ENCODE assay signal across 8 cellular contexts in the genomic region with DNA sequence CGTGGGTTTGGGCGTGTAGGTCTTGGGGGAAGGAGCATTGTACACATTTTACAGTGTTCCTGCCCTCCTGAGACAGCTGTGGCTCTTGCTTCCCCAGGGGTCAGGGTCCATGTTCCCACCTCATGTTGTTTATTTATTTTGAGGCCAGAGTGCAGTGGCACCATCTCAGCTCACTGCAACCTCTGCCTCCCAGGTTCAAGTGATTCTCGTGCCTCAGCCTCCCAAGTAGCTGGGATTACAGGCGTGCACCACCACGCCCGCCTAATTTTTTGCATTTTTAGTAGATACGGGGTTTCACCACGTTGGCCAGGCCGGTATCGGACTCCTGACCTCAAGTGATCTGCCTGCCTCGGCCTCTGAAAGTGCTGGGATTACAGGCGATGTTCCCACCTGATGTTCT. TPM values are rescaled to one million over a fixed set of nuclear protein-coding genes. Genes with fewer than 3 reads are reported as not detected.
DNase-seq lines count a peak whose midpoint lies in the region; ATAC-seq and TF ChIP-seq lines count a peak whose summit lies in the region.
"Not testable (repeated sequence)": the region's sequence is repeated elsewhere in the genome, so short reads cannot be mapped to it uniquely, and the experiment has no call there.
"Had no signal": no experiment of that assay in that cellular context is flagged by ENCODE, and none has a peak within 500 bp of the region (broad histone marks: within the 10 kb centered on the region; RNA-seq: fewer than 3 reads in every experiment).

No MANE protein-coding gene starts in this region.

- DNase-seq in BE2C; activated CD4-positive, alpha-beta T cell treated with anti-CD3 and anti-CD28 coated beads, Interleukin-2, amount 10 ng/mL, durations not matched to agents 24 days and 14 days; left colon: not testable (repeated sequence)
- DNase-seq in HuH-7.5 (ENCODE audit: low spot score) (peak; percentile 55), esophagus muscularis mucosa (ENCODE audit: extremely low spot score) (peak; percentile 47), trophoblast cell (peak; percentile 46 to 72)

- not testable (repeated sequence) for H3K27me3 ChIP-seq in BE2C
- H3K27me3 ChIP-seq in esophagus muscularis mucosa (peaks cover 4 to 83% (median 34%) of the 10 kb centered on the region in 4 donors), neural cell (ENCODE audit: insufficient read depth, low read depth, low read length) (peaks cover 12% of the 10 kb centered on the region), trophoblast cell (ENCODE audit: insufficient read depth, low read length) (peaks cover 23% of the 10 kb centered on the region)

- intact Hi-C loops in activated CD4-positive, alpha-beta T cell treated with anti-CD3 and anti-CD28 coated beads, Interleukin-2, amount 10 ng/mL, durations not matched to agents 24 days and 14 days (cut with micrococcal nuclease); esophagus muscularis mucosa (cut with DNase I); left colon (cut with DNase I, micrococcal nuclease): not testable (repeated sequence)

- not testable (repeated sequence) for H4K12ac ChIP-seq in trophoblast cell (ENCODE audit: low read depth, low read length)

- not testable (repeated sequence) for H2BK5ac ChIP-seq in trophoblast cell (ENCODE audit: low read depth, low read length, poor library complexity)

- not testable (repeated sequence) for H3K23ac ChIP-seq in trophoblast cell (ENCODE audit: low read length)

- H3K9me2 ChIP-seq in neural cell (ENCODE audit: insufficient read depth, low read length) = not testable (repeated sequence)

- not testable (repeated sequence) for H3K27ac Mint-ChIP-seq in activated CD4-positive, alpha-beta T cell treated with anti-CD3 and anti-CD28 coated beads, Interleukin-2, amount 10 ng/mL, durations not matched to agents 24 days and 14 days

- H3K4me1 ChIP-seq in BE2C = peaks cover 25% of the 10 kb centered on the region
- H3K4me1 ChIP-seq in esophagus muscularis mucosa = peaks cover 23 to 33% (median 30%) of the 10 kb centered on the region in 4 donors
- H3K4me1 ChIP-seq in trophoblast cell (ENCODE audit: control insufficient read depth in 1 of 2, insufficient read depth in 2 of 2, low read length in 2 of 2) = peaks cover 9 to 19% of the 10 kb centered on the region in 2 experiments

- not testable (repeated sequence) for H3K9me3 Mint-ChIP-seq in activated CD4-positive, alpha-beta T cell treated with anti-CD3 and anti-CD28 coated beads, Interleukin-2, amount 10 ng/mL, durations not matched to agents 24 days and 14 days

- not testable (repeated sequence) for H3F3A ChIP-seq in neural cell (ENCODE audit: insufficient read depth, low read length, poor library complexity, severe bottlenecking)

- H3K4me2 ChIP-seq in neural cell (ENCODE audit: low read length); trophoblast cell (ENCODE audit: low read length): not testable (repeated sequence)

- ATAC-seq in left colon = peak; percentile 39

- TF ChIP-seq EP300 in esophagus muscularis mucosa (IDR thresholded peaks at IDR 0.05); neural cell (conservative IDR thresholded peaks at IDR 0.05; ENCODE audit: poor library complexity, severe bottlenecking): not testable (repeated sequence)

- peak overlapping the region; percentile 39 for H3K4me3 Mint-ChIP-seq in activated CD4-positive, alpha-beta T cell treated with anti-CD3 and anti-CD28 coated beads, Interleukin-2, amount 10 ng/mL, durations not matched to agents 24 days and 14 days

- H3K4me3 ChIP-seq in BE2C (ENCODE audit: low read depth, low read length) = peak overlapping the region; percentile 95; the same call in 1 of the 2 replicates
- not testable (repeated sequence) for H3K4me3 ChIP-seq in esophagus muscularis mucosa; trophoblast cell (ENCODE audit: low read depth, low read length)
- H3K4me3 ChIP-seq in neural cell (ENCODE audit: low read length) = peak overlapping the region; percentile 99

- not testable (repeated sequence) for H3K9ac ChIP-seq in neural cell (ENCODE audit: low read length); trophoblast cell (ENCODE audit: low read length)

- peaks cover 56% of the 10 kb centered on the region for H3K79me2 ChIP-seq in neural cell (replicated peaks; ENCODE audit: insufficient read depth, low read length)
- H3K79me2 ChIP-seq in trophoblast cell (ENCODE audit: control insufficient read depth, insufficient read depth, low read length, poor library complexity) = not testable (repeated sequence)

- TF ChIP-seq RAD21 in neural cell (conservative IDR thresholded peaks at IDR 0.05) = not testable (repeated sequence)

- peaks cover 50% of the 10 kb centered on the region for H3K27me3 Mint-ChIP-seq in activated CD4-positive, alpha-beta T cell treated with anti-CD3 and anti-CD28 coated beads, Interleukin-2, amount 10 ng/mL, durations not matched to agents 24 days and 14 days

- H4K20me1 ChIP-seq in neural cell (ENCODE audit: insufficient read depth) = not testable (repeated sequence)

- not testable (repeated sequence) for H3K36me3 ChIP-seq in BE2C; esophagus muscularis mucosa; neural cell (ENCODE audit: insufficient read depth, low read length); trophoblast cell (ENCODE audit: control insufficient read depth in 1 of 2, insufficient read depth in 2 of 2, low read length in 2 of 2)

- H3K9me3 ChIP-seq in BE2C; esophagus muscularis mucosa; neural cell (ENCODE audit: low read length); trophoblast cell (ENCODE audit: insufficient read depth, low read depth, low read length): not testable (repeated sequence)

- not testable (repeated sequence) for H2AK5ac ChIP-seq in trophoblast cell (ENCODE audit: low read length)

- H3K27ac ChIP-seq in esophagus muscularis mucosa (replicated peaks in 1 of 4); neural cell (ENCODE audit: low read length); trophoblast cell (ENCODE audit: low read depth, low read length): not testable (repeated sequence)

- not testable (repeated sequence) for H2BK12ac ChIP-seq in trophoblast cell (ENCODE audit: low read length)

- not testable (repeated sequence) for H4K8ac ChIP-seq in trophoblast cell (ENCODE audit: low read depth, low read length)

- H3K4ac ChIP-seq in trophoblast cell (ENCODE audit: low read depth, low read length) = not testable (repeated sequence)

- H2BK120ac ChIP-seq in trophoblast cell (ENCODE audit: insufficient read depth, low read length, poor library complexity) = not testable (repeated sequence)

- not testable (repeated sequence) for H2AFZ ChIP-seq in neural cell (ENCODE audit: low read depth, low read length); trophoblast cell (ENCODE audit: insufficient read depth, low read length, poor library complexity)

- not testable (repeated sequence) for H4K91ac ChIP-seq in trophoblast cell (ENCODE audit: low read depth, low read length)

- not testable (repeated sequence) for H3K18ac ChIP-seq in trophoblast cell (ENCODE audit: low read length)

- H3K4me1 Mint-ChIP-seq in activated CD4-positive, alpha-beta T cell treated with anti-CD3 and anti-CD28 coated beads, Interleukin-2, amount 10 ng/mL, durations not matched to agents 24 days and 14 days = peaks cover 49% of the 10 kb centered on the region

- not testable (repeated sequence) for TF ChIP-seq CTCF in BE2C (IDR thresholded peaks at IDR 0.05; ENCODE audit: low read depth, low read length); esophagus muscularis mucosa (IDR thresholded peaks at IDR 0.05); neural cell (IDR thresholded peaks at IDR 0.05; ENCODE audit: poor library complexity, severe bottlenecking)

- H3K79me1 ChIP-seq in trophoblast cell (ENCODE audit: low read length) = not testable (repeated sequence)

- peaks cover 30% of the 10 kb centered on the region for H3K36me3 Mint-ChIP-seq in activated CD4-positive, alpha-beta T cell treated with anti-CD3 and anti-CD28 coated beads, Interleukin-2, amount 10 ng/mL, durations not matched to agents 24 days and 14 days (ENCODE audit: low read depth)

- H3K14ac ChIP-seq in trophoblast cell (ENCODE audit: low read length) = not testable (repeated sequence)

- WGBS in esophagus muscularis mucosa = 93% methylated on average over 12 of the region's 12 CpGs
- no CpG with 5 or more reads among the region's 12 CpGs for WGBS in trophoblast cell (ENCODE audit: extremely low coverage, insufficient coverage, insufficient read length)

- TF ChIP-seq POLR2A in esophagus muscularis mucosa (IDR thresholded peaks at IDR 0.05; ENCODE audit: low read depth) = not testable (repeated sequence)

RNA-seq across cellular contexts. Expression of gene GNG4, which starts 2.0 kb away (rescaled TPM):
- 22.3 TPM for polyA plus RNA-seq in BE2C (2012; ENCODE audit: insufficient read depth, insufficient read length, low read depth)
- 76.2 and 77.2 TPM in 2 replicates for total RNA-seq in activated CD4-positive, alpha-beta T cell treated with anti-CD3 and anti-CD28 coated beads, Interleukin-2, amount 10 ng/mL, durations not matched to agents 24 days and 14 days
- total RNA-seq in esophagus muscularis mucosa (1 to 10 TPM in 1 of 4 donors, under 1 TPM in 3; 0.42 to 1.5 (median 0.76) TPM), left colon (1 to 10 TPM; 4.4 to 5.0 TPM)
- 57.6 and 63.2 TPM in 2 replicates for polyA plus RNA-seq in neural cell
- polyA minus RNA-seq in neural cell = 82.0 and 96.2 TPM in 2 replicates
- 3.1 TPM in 2 replicates for polyA plus RNA-seq in trophoblast cell (2013)
- total RNA-seq: CD4-positive, alpha-beta T cell had no signal

Comparison
In these comparisons a context has a peak if more than half of its experiments do, and no peak if none do; other contexts are left out.
1. RNA of gene GNG4, which starts 2.0 kb away (total RNA-seq): 76.2 to 77.2 TPM in activated CD4-positive, alpha-beta T cell treated with anti-CD3 and anti-CD28 coated beads, Interleukin-2, amount 10 ng/mL, durations not matched to agents 24 days and 14 days; 4.4 to 5.0 TPM in left colon and 0.42 to 1.5 TPM in esophagus muscularis mucosa; every median in the first group is over 10 times any median in the second.